ENCODE assay signal across 8 cellular contexts in the genomic region with DNA sequence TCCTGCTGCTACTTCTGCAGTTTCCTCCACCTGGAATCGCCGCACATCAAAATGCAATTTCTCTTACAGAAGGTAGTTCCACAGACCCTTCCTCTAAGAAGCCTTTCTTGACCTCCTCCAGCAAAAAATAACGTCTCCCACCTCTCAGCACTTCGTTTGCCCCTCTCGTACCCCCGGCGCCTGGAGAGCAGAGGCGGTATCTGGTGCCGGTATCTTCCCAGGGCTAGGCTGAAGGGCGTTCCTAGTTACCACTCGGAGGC. TPM values are rescaled to one million over a fixed set of nuclear protein-coding genes. Genes with fewer than 3 reads are reported as not detected.
A peak's percentile ranks its signal among the peaks of the same experiment; 100 is the strongest.
DNase-seq lines count a peak whose midpoint lies in the region; ATAC-seq, FAIRE-seq and TF ChIP-seq lines count a peak whose summit lies in the region.

No MANE protein-coding gene starts in this region.

- H2AFZ ChIP-seq in astrocyte (ENCODE audit: low read depth, low read length), result peak overlapping the region; percentile 86

- H3K27me3 Mint-ChIP-seq in stimulated activated naive CD8-positive, alpha-beta T cell treated with anti-CD3 and anti-CD28 coated beads, Interleukin-15, amount 100 ng/mL, for 72 hours, result no peaks in the 10 kb centered on the region
- peaks cover 6% of the 10 kb centered on the region for H3K27me3 Mint-ChIP-seq in astrocyte (ENCODE audit: low read depth, unreplicated experiment)
- H3K27me3 Mint-ChIP-seq in T-helper 2 cell treated with Interferon-gamma antibody and Interleukin-4, amounts not matched to agents 5 μg/mL and 100 μg/mL, for 36 hours (ENCODE audit: low read depth), result no peaks in the 10 kb centered on the region

- H3K4me2 ChIP-seq in astrocyte (ENCODE audit: low read length), result peak overlapping the region; percentile 96

- no peaks in the 10 kb centered on the region for H3K9me3 Mint-ChIP-seq in stimulated activated naive CD8-positive, alpha-beta T cell treated with anti-CD3 and anti-CD28 coated beads, Interleukin-15, amount 100 ng/mL, for 72 hours
- H3K9me3 Mint-ChIP-seq in astrocyte (ENCODE audit: unreplicated experiment), result no peaks in the 10 kb centered on the region
- no peaks in the 10 kb centered on the region for H3K9me3 Mint-ChIP-seq in T-helper 2 cell treated with Interferon-gamma antibody and Interleukin-4, amounts not matched to agents 5 μg/mL and 100 μg/mL, for 36 hours

- WGBS in aorta, 2 donors, result 2 to 3% methylated on average over 11 of the region's 11 CpGs

- intact Hi-C loops in lower lobe of right lung (cut with DNase I) (no loop called here), aorta (cut with DNase I) (no loop called here)

- no peak for DNase-seq in stimulated activated naive CD8-positive, alpha-beta T cell treated with anti-CD3 and anti-CD28 coated beads, Interleukin-15, Interleukin-2, amounts not matched to agents 100 U/mL and 50 U/mL, for 24 hours
- DNase-seq in stimulated activated naive CD8-positive, alpha-beta T cell treated with anti-CD3 and anti-CD28 coated beads, Interleukin-15, amount 100 ng/mL, for 72 hours, result no peak
- no peak for DNase-seq in astrocyte (ENCODE audit: low read depth)
- no peak for DNase-seq in lower lobe of right lung
- no peak for DNase-seq in aorta
- no peak for DNase-seq in NCI-H524 treated with DMSO at 0.1 percent for 48 hours (lab: John Stamatoyannopoulos, UW)
- DNase-seq in T-helper 2 cell treated with Interferon-gamma antibody and Interleukin-4, amounts not matched to agents 5 μg/mL and 100 μg/mL, for 36 hours (ENCODE audit: low spot score), result no peak
- DNase-seq in amniotic stem cell (lab: John Stamatoyannopoulos, UW), result no peak

- H3K36me3 ChIP-seq in astrocyte (ENCODE audit: insufficient read depth, low read length), result peaks cover 9% of the 10 kb centered on the region
- H3K36me3 ChIP-seq in lower lobe of right lung, result peaks cover 10% of the 10 kb centered on the region
- H3K36me3 ChIP-seq in aorta (ENCODE audit: control insufficient read depth in 1 of 2, insufficient read depth in 2 of 2, low read length in 1 of 2), result no peaks in the 10 kb centered on the region

- no peak overlapping the region for H3K4me3 Mint-ChIP-seq in stimulated activated naive CD8-positive, alpha-beta T cell treated with anti-CD3 and anti-CD28 coated beads, Interleukin-15, amount 100 ng/mL, for 72 hours
- no peak overlapping the region for H3K4me3 Mint-ChIP-seq in astrocyte (ENCODE audit: unreplicated experiment)
- no peak overlapping the region for H3K4me3 Mint-ChIP-seq in T-helper 2 cell treated with Interferon-gamma antibody and Interleukin-4, amounts not matched to agents 5 μg/mL and 100 μg/mL, for 36 hours

- TF ChIP-seq CTCF in astrocyte (IDR thresholded peaks at IDR 0.05; ENCODE audit: insufficient read depth, low read depth, low read length), result no peak
- no peak for TF ChIP-seq CTCF in lower lobe of right lung (IDR thresholded peaks at IDR 0.05)

- H3K9ac ChIP-seq in astrocyte (ENCODE audit: low read length), result peak overlapping the region; percentile 75

- H3K27me3 ChIP-seq in astrocyte (ENCODE audit: insufficient read depth, low read length) (no peaks in the 10 kb centered on the region), lower lobe of right lung (ENCODE audit: low read depth) (no peaks in the 10 kb centered on the region), aorta (ENCODE audit: control insufficient read depth in 1 of 2, insufficient read depth in 2 of 2, low read length in 1 of 2) (no peaks in the 10 kb centered on the region)

- peaks cover 18% of the 10 kb centered on the region for H3K4me1 Mint-ChIP-seq in stimulated activated naive CD8-positive, alpha-beta T cell treated with anti-CD3 and anti-CD28 coated beads, Interleukin-15, amount 100 ng/mL, for 72 hours
- H3K4me1 Mint-ChIP-seq in astrocyte (ENCODE audit: low read depth, unreplicated experiment), result peaks cover 3% of the 10 kb centered on the region
- peaks cover 22% of the 10 kb centered on the region for H3K4me1 Mint-ChIP-seq in T-helper 2 cell treated with Interferon-gamma antibody and Interleukin-4, amounts not matched to agents 5 μg/mL and 100 μg/mL, for 36 hours (ENCODE audit: low read depth)

- H3K27ac ChIP-seq in astrocyte (ENCODE audit: low read depth, low read length) (peak overlapping the region; percentile 8), lower lobe of right lung (peak overlapping the region; percentile 73), aorta (ENCODE audit: low read depth in 1 of 2, low read length in 2 of 2) (peak overlapping the region in 1 of 2 donors; percentile 16)

- peaks cover 10% of the 10 kb centered on the region for H4K20me1 ChIP-seq in astrocyte (ENCODE audit: insufficient read depth, low read length)

- H3K4me3 ChIP-seq in astrocyte (ENCODE audit: insufficient read depth, low read depth, low read length) (peak overlapping the region; percentile 80), lower lobe of right lung (peak overlapping the region; percentile 91), aorta (ENCODE audit: low read length in 2 of 2) (peak overlapping the region; percentile 37 to 59)

- H3K79me2 ChIP-seq in astrocyte (ENCODE audit: insufficient read depth, low read length), result peaks cover 34% of the 10 kb centered on the region

- H3K9me3 ChIP-seq in astrocyte (ENCODE audit: insufficient read depth, low read depth, low read length), result no peaks in the 10 kb centered on the region
- no peaks in the 10 kb centered on the region for H3K9me3 ChIP-seq in lower lobe of right lung
- H3K9me3 ChIP-seq in aorta (ENCODE audit: control insufficient read depth, low read length), result no peaks in the 10 kb centered on the region

- peaks cover 7% of the 10 kb centered on the region for H3K36me3 Mint-ChIP-seq in astrocyte (ENCODE audit: low read depth, unreplicated experiment)
- peaks cover 20% of the 10 kb centered on the region for H3K36me3 Mint-ChIP-seq in T-helper 2 cell treated with Interferon-gamma antibody and Interleukin-4, amounts not matched to agents 5 μg/mL and 100 μg/mL, for 36 hours (ENCODE audit: low read depth)

- no peak for FAIRE-seq in astrocyte (lab: Jason Lieb, UNC)

- peaks cover 14% of the 10 kb centered on the region for H3K4me1 ChIP-seq in astrocyte (ENCODE audit: insufficient read depth, low read length)
- H3K4me1 ChIP-seq in lower lobe of right lung, result peaks cover 18% of the 10 kb centered on the region
- no peaks in the 10 kb centered on the region for H3K4me1 ChIP-seq in aorta (ENCODE audit: control insufficient read depth in 1 of 2, insufficient read depth in 2 of 2, low read length in 2 of 2)

- H3K27ac Mint-ChIP-seq in stimulated activated naive CD8-positive, alpha-beta T cell treated with anti-CD3 and anti-CD28 coated beads, Interleukin-15, amount 100 ng/mL, for 72 hours, result no peak overlapping the region
- H3K27ac Mint-ChIP-seq in astrocyte (ENCODE audit: unreplicated experiment), result no peak overlapping the region
- no peak overlapping the region for H3K27ac Mint-ChIP-seq in T-helper 2 cell treated with Interferon-gamma antibody and Interleukin-4, amounts not matched to agents 5 μg/mL and 100 μg/mL, for 36 hours

- peak; percentile 12 for ATAC-seq in stimulated activated naive CD8-positive, alpha-beta T cell treated with anti-CD3 and anti-CD28 coated beads, Interleukin-15, Interleukin-2, amounts not matched to agents 100 U/mL and 50 U/mL, for 24 hours
- no peak for ATAC-seq in stimulated activated naive CD8-positive, alpha-beta T cell treated with anti-CD3 and anti-CD28 coated beads, Interleukin-15, amount 100 ng/mL, for 72 hours
- ATAC-seq in lower lobe of right lung (no peak), aorta (ENCODE audit: low FRiP score) (no peak)

RNA-seq across cellular contexts. Expression of gene DCTPP1, which starts 0.5 kb away (rescaled TPM):
- total RNA-seq in astrocyte (31.0 and 36.5 TPM in 2 replicates), lower lobe of right lung (19.1 TPM), aorta (10 to 100 TPM; 18.2 to 19.7 TPM)
- polyA plus RNA-seq in aorta, result 10 to 100 TPM; 16.6 to 36.3 TPM

RNA-seq across cellular contexts. Expression of gene SEPHS2, which starts 16.3 kb away (rescaled TPM):
- total RNA-seq in astrocyte (37.0 and 38.2 TPM in 2 replicates), lower lobe of right lung (54.6 TPM), aorta (10 to 100 TPM; 25.1 to 29.3 TPM)
- 10 to 100 TPM; 25.2 to 52.3 TPM for polyA plus RNA-seq in aorta

RNA-seq across cellular contexts. Expression of gene ZNF771, which starts 21.9 kb away (rescaled TPM):
- 13.9 and 15.5 TPM in 2 replicates for total RNA-seq in astrocyte
- 3.8 TPM for total RNA-seq in lower lobe of right lung
- 1 to 10 TPM; 6.3 to 7.4 TPM for total RNA-seq in aorta
- polyA plus RNA-seq in aorta, result 10 to 100 TPM; 11.4 to 20.5 TPM

RNA-seq across cellular contexts. Expression of gene ZNF48, which starts 34.1 kb away (rescaled TPM):
- total RNA-seq in astrocyte (16.0 and 19.5 TPM in 2 replicates), lower lobe of right lung (6.2 TPM), aorta (1 to 10 TPM; 6.2 to 7.4 TPM)
- 1 to 10 TPM; 3.4 to 4.9 TPM for polyA plus RNA-seq in aorta

RNA-seq across cellular contexts. Expression of gene ITGAL, which starts 43.2 kb away (rescaled TPM):
- 0.23 TPM in 1 of 2 replicates, not detected in the other for total RNA-seq in astrocyte
- total RNA-seq in lower lobe of right lung, result 127 TPM
- 10 to 100 TPM in 1 of 2 donors, 1 to 10 TPM in 1; 7.9 to 13.8 TPM for total RNA-seq in aorta
- 10 to 100 TPM in 1 of 2 donors, under 1 TPM in 1; 0.77 to 14.3 TPM for polyA plus RNA-seq in aorta
